Comparison of ENCODE assay signal across 29 cellular contexts in the genomic region with DNA sequence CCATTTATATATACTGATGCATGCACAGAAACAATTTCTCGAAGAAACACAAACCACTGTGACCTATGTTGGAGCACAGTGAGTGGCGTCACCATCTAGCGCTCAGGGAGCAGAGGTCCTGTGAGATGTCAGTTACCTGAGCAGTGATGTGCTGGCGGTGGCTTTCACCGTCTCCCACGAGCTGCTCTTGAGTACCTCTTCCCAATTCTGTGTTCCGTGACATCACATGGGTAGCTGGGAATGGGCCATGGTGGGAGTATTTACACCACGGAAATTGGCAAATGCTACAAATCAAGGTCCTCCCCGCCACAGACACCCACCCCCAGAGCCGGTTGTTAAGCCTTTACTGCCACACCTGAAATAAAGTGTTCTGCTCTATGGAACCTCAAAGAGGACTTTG. TPM values are rescaled to one million over a fixed set of nuclear protein-coding genes. Genes with fewer than 3 reads are reported as not detected.
"Had no signal": no experiment of that assay in that cellular context is flagged by ENCODE, and none has a peak within 500 bp of the region (broad histone marks: within the 10 kb centered on the region; RNA-seq: fewer than 3 reads in every experiment).

No MANE protein-coding gene starts in this region.

- H3K27me3 ChIP-seq: ovary, right atrium auricular region, vagina had no signal

- H3K27ac ChIP-seq: neural progenitor cell, ovary, parathyroid adenoma, prostate gland, right atrium auricular region, stomach, tibial artery, transverse colon, upper lobe of right lung, vagina had no signal

- ATAC-seq: naive thymus-derived CD4-positive, alpha-beta T cell; natural killer cell; sciatic nerve; stimulated activated effector memory CD8-positive, alpha-beta T cell treated with anti-CD3 and anti-CD28 coated beads, Interleukin-12 subunit alpha, Interleukin-12 subunit beta, amount 100 ng/mL, for 72 hours; stimulated activated naive B cell treated with anti-CD40 and anti-IgM and Interleukin-4, amounts not matched to agents 10 μg/mL and 1 μg/mL and 100 μg/mL, for 72 hours; upper lobe of right lung had no signal

- H3K27ac Mint-ChIP-seq: naive thymus-derived CD4-positive, alpha-beta T cell; natural killer cell; nephron; neural progenitor cell; stimulated activated effector memory CD8-positive, alpha-beta T cell treated with anti-CD3 and anti-CD28 coated beads, Interleukin-12 subunit alpha, Interleukin-12 subunit beta, amount 100 ng/mL, for 72 hours; stimulated activated naive B cell treated with anti-CD40 and anti-IgM and Interleukin-4, amounts not matched to agents 10 μg/mL and 1 μg/mL and 100 μg/mL, for 72 hours; stimulated activated naive CD8-positive, alpha-beta T cell treated with anti-CD3 and anti-CD28 coated beads, Interleukin-15, Interleukin-2, amounts not matched to agents 100 ng/mL and 50 ng/mL, for 24 hours; type B pancreatic cell had no signal

- H3K9me3 Mint-ChIP-seq: natural killer cell; nephron; stimulated activated effector memory CD8-positive, alpha-beta T cell treated with anti-CD3 and anti-CD28 coated beads, Interleukin-12 subunit alpha, Interleukin-12 subunit beta, amount 100 ng/mL, for 72 hours; stimulated activated naive CD8-positive, alpha-beta T cell treated with anti-CD3 and anti-CD28 coated beads, Interleukin-15, Interleukin-2, amounts not matched to agents 100 ng/mL and 50 ng/mL, for 24 hours; type B pancreatic cell had no signal

- DNase-seq: naive thymus-derived CD4-positive, alpha-beta T cell; natural killer cell; occipital lobe; ovary; small intestine; stimulated activated CD4-positive, alpha-beta T cell treated with anti-CD3 and anti-CD28 coated beads, Interleukin-15, amount 100 ng/mL, for 24 hours; stimulated activated CD4-positive, alpha-beta T cell treated with anti-CD3 and anti-CD28 coated beads, Interleukin-2, amount 100 ng/mL, for 24 hours; stimulated activated CD4-positive, alpha-beta T cell treated with anti-CD3 and anti-CD28 coated beads, Interleukin-2, amount 100 ng/mL, for 48 hours; stimulated activated CD4-positive, alpha-beta T cell treated with anti-CD3 and anti-CD28 coated beads, Interleukin-4, amount 100 ng/mL, for 24 hours; stimulated activated naive B cell treated with anti-CD40 and anti-IgM and Interleukin-4, amounts not matched to agents 10 μg/mL and 1 μg/mL and 100 μg/mL, for 72 hours; stimulated activated naive CD4-positive, alpha-beta T cell treated with Interleukin-2 at 50 U/mL for 16 hours; stomach; transverse colon; upper lobe of right lung had no signal

- H3K4me1 Mint-ChIP-seq: naive thymus-derived CD4-positive, alpha-beta T cell; natural killer cell; nephron; stimulated activated naive B cell treated with anti-CD40 and anti-IgM and Interleukin-4, amounts not matched to agents 10 μg/mL and 1 μg/mL and 100 μg/mL, for 72 hours had no signal

- H3K36me3 Mint-ChIP-seq: natural killer cell; stimulated activated effector memory CD8-positive, alpha-beta T cell treated with anti-CD3 and anti-CD28 coated beads, Interleukin-12 subunit alpha, Interleukin-12 subunit beta, amount 100 ng/mL, for 72 hours; stimulated activated naive B cell treated with anti-CD40 and anti-IgM and Interleukin-4, amounts not matched to agents 10 μg/mL and 1 μg/mL and 100 μg/mL, for 72 hours had no signal

- H3K4me3 Mint-ChIP-seq: naive thymus-derived CD4-positive, alpha-beta T cell; natural killer cell; nephron; neural progenitor cell; stimulated activated effector memory CD8-positive, alpha-beta T cell treated with anti-CD3 and anti-CD28 coated beads, Interleukin-12 subunit alpha, Interleukin-12 subunit beta, amount 100 ng/mL, for 72 hours; stimulated activated naive B cell treated with anti-CD40 and anti-IgM and Interleukin-4, amounts not matched to agents 10 μg/mL and 1 μg/mL and 100 μg/mL, for 72 hours; stimulated activated naive CD8-positive, alpha-beta T cell treated with anti-CD3 and anti-CD28 coated beads, Interleukin-15, Interleukin-2, amounts not matched to agents 100 ng/mL and 50 ng/mL, for 24 hours; type B pancreatic cell had no signal

- H3K4me1 ChIP-seq: parathyroid adenoma, prostate gland, right atrium auricular region, stomach, tibial artery, transverse colon, upper lobe of right lung, vagina had no signal

- H3K4me3 ChIP-seq: neural progenitor cell, ovary, prostate gland, right atrium auricular region, stomach, tibial artery, transverse colon, upper lobe of right lung, vagina had no signal

- H3K9me3 ChIP-seq: ovary, prostate gland, right atrium auricular region, stomach, transverse colon, upper lobe of right lung, vagina had no signal

- H3K36me3 ChIP-seq: neural progenitor cell, ovary, prostate gland, right atrium auricular region, stomach, tibial artery, transverse colon, upper lobe of right lung, vagina had no signal

RNA-seq across cellular contexts. Expression of gene GBX2, which starts 24.4 kb away (rescaled TPM):
- total RNA-seq: naive thymus-derived CD4-positive, alpha-beta T cell; natural killer cell; occipital lobe; osteoblast; ovary; right atrium auricular region; sciatic nerve; skeletal muscle tissue; subcutaneous adipose tissue; temporal lobe; transverse colon; upper lobe of right lung; vagina had no signal
- polyA plus RNA-seq: naive thymus-derived CD4-positive, alpha-beta T cell; ovary; small intestine; stomach had no signal
